Comparison of ENCODE assay signal across 8 cellular contexts in genomic region chr1:89553195-89553584, GRCh38. TPM values are rescaled to one million over a fixed set of nuclear protein-coding genes. Genes with fewer than 3 reads are reported as not detected.
A peak's percentile ranks its signal among the peaks of the same experiment; 100 is the strongest.
DNase-seq lines count a peak whose midpoint lies in the region; ATAC-seq and TF ChIP-seq lines count a peak whose summit lies in the region.

No MANE protein-coding gene starts in this region.

- H3K4me3 Mint-ChIP-seq in memory B cell, result no peak overlapping the region

- no peak for TF ChIP-seq POLR2A in ovary (IDR thresholded peaks at IDR 0.05)

- DNase-seq in DMS153 treated with DMSO at 0.1 percent for 48 hours (lab: John Stamatoyannopoulos, UW; ENCODE audit: unreplicated experiment) (peak; percentile 84), Karpas-422 (no peak), PC-9 (no peak), memory B cell (ENCODE audit: low spot score in 2 of 2) (no peak), ovary (no peak)
- DNase-seq in stimulated activated CD4-positive, alpha-beta T cell treated with anti-CD3 and anti-CD28 coated beads, Interleukin-4, amount 100 ng/mL, for 1 hour, result no peak

- H3F3A ChIP-seq in PC-9 (ENCODE audit: insufficient read depth, low read depth), result peaks cover 18% of the 10 kb centered on the region

- ATAC-seq in memory B cell (ENCODE audit: low read depth) (peak; percentile 7), GM18498 (IDR thresholded peaks at IDR 0.05; ENCODE audit: unreplicated experiment) (no peak), GM21737 (IDR thresholded peaks at IDR 0.05; ENCODE audit: unreplicated experiment) (no peak)

- H3K9me3 ChIP-seq in Karpas-422 (ENCODE audit: low read length) (no peaks in the 10 kb centered on the region), PC-9 (ENCODE audit: insufficient read depth, low read depth) (no peaks in the 10 kb centered on the region), ovary (no peaks in the 10 kb centered on the region)

- no peaks in the 10 kb centered on the region for H3K9me3 Mint-ChIP-seq in memory B cell

- H3K4me2 ChIP-seq in Karpas-422 (ENCODE audit: low read depth, low read length, poor library complexity, severe bottlenecking), result peak overlapping the region; percentile 76
- peak overlapping the region; percentile 42 for H3K4me2 ChIP-seq in PC-9

- H3K27me3 ChIP-seq in Karpas-422 (ENCODE audit: low read length) (no peaks in the 10 kb centered on the region), PC-9 (ENCODE audit: insufficient read depth, low read depth) (no peaks in the 10 kb centered on the region), ovary (no peaks in the 10 kb centered on the region)

- POLR2A ChIA-PET in PC-9 (lab: Charles Lee; ENCODE audit: unreplicated experiment), result no interaction called here

- H4K20me1 ChIP-seq in Karpas-422 (ENCODE audit: insufficient read depth, low read depth, low read length) (no peaks in the 10 kb centered on the region), PC-9 (ENCODE audit: insufficient read depth) (no peaks in the 10 kb centered on the region)

- TF ChIP-seq EP300 in ovary (IDR thresholded peaks at IDR 0.05), result no peak

- H3K27ac Mint-ChIP-seq in memory B cell, result peak overlapping the region; percentile 92

- peak overlapping the region; percentile 38; the same call in 1 of the 2 replicates for H3K9ac ChIP-seq in Karpas-422 (ENCODE audit: low read length)

- H2AFZ ChIP-seq in Karpas-422 (ENCODE audit: low read length), result no peak overlapping the region
- no peak overlapping the region for H2AFZ ChIP-seq in PC-9

- CTCF ChIA-PET in PC-9 (lab: Charles Lee), result no interaction called here

- H3K4me1 Mint-ChIP-seq in memory B cell, result peaks cover 31% of the 10 kb centered on the region

- TF ChIP-seq CTCF in PC-9 (conservative IDR thresholded peaks at IDR 0.05) (no peak), ovary (IDR thresholded peaks at IDR 0.05) (no peak)

- BruUV-seq in PC-9 (replicated peaks; lab: Mats Ljungman, UMichigan), result no TSS peak

- H3K36me3 ChIP-seq in Karpas-422 (ENCODE audit: insufficient read depth, low read length) (no peaks in the 10 kb centered on the region), PC-9 (ENCODE audit: low read depth) (peaks cover 16% of the 10 kb centered on the region; the same call in 1 of the 2 replicates), ovary (no peaks in the 10 kb centered on the region)

- H3K27me3 Mint-ChIP-seq in memory B cell, result no peaks in the 10 kb centered on the region

- intact Hi-C loops in PC-9 (cut with micrococcal nuclease; ENCODE audit: unreplicated experiment) (no loop called here), ovary (cut with DNase I) (no loop called here)

- 93 to 96% (median 93%) methylated on average over 1 of the region's 1 CpG for WGBS in ovary, 3 donors

- H3K27ac ChIP-seq in Karpas-422 (ENCODE audit: low read length) (peak overlapping the region; percentile 82), PC-9 (peak overlapping the region; percentile 77), ovary (no peak overlapping the region)

- H3K36me3 Mint-ChIP-seq in memory B cell, result peaks cover 22% of the 10 kb centered on the region

- peaks cover 85% of the 10 kb centered on the region for H3K79me2 ChIP-seq in Karpas-422 (ENCODE audit: low read length)
- H3K79me2 ChIP-seq in PC-9 (ENCODE audit: low read depth), result peaks cover 34% of the 10 kb centered on the region

- H3K9me2 ChIP-seq in Karpas-422 (replicated peaks; ENCODE audit: insufficient read depth, low read length), result no peaks in the 10 kb centered on the region
- H3K9me2 ChIP-seq in PC-9 (ENCODE audit: insufficient read depth), result no peaks in the 10 kb centered on the region

- peak overlapping the region; percentile 39 for H3K4me3 ChIP-seq in Karpas-422 (ENCODE audit: low read length)
- no peak overlapping the region for H3K4me3 ChIP-seq in PC-9
- no peak overlapping the region for H3K4me3 ChIP-seq in ovary

- peaks cover 41% of the 10 kb centered on the region for H3K4me1 ChIP-seq in Karpas-422 (ENCODE audit: low read length)
- peaks cover 27% of the 10 kb centered on the region for H3K4me1 ChIP-seq in PC-9 (replicated peaks; ENCODE audit: insufficient read depth)
- H3K4me1 ChIP-seq in ovary (ENCODE audit: insufficient read depth), result no peaks in the 10 kb centered on the region

RNA-seq across cellular contexts. Expression of gene LRRC8B, which starts 28.6 kb away (rescaled TPM):
- total RNA-seq in Karpas-422 (2014; rRNA removed; shearing (Covaris generic); ENCODE audit: low replicate concordance), result 4.5 and 14.8 TPM in 2 replicates
- 11.7 and 15.0 TPM in 2 replicates for total RNA-seq in PC-9 (2021)
- total RNA-seq in ovary, result 1 to 10 TPM; 4.9 to 9.3 (median 6.8) TPM
- polyA plus RNA-seq in ovary, result 1 to 10 TPM; 1.2 to 8.6 TPM

Comparison
In these comparisons a context has a peak if more than half of its experiments do, and no peak if none do; other contexts are left out.
1. H3K27ac ChIP-seq: peak in Karpas-422 (single experiment) and PC-9 (single experiment); none in ovary (0 of 2).